In the genomic region with DNA sequence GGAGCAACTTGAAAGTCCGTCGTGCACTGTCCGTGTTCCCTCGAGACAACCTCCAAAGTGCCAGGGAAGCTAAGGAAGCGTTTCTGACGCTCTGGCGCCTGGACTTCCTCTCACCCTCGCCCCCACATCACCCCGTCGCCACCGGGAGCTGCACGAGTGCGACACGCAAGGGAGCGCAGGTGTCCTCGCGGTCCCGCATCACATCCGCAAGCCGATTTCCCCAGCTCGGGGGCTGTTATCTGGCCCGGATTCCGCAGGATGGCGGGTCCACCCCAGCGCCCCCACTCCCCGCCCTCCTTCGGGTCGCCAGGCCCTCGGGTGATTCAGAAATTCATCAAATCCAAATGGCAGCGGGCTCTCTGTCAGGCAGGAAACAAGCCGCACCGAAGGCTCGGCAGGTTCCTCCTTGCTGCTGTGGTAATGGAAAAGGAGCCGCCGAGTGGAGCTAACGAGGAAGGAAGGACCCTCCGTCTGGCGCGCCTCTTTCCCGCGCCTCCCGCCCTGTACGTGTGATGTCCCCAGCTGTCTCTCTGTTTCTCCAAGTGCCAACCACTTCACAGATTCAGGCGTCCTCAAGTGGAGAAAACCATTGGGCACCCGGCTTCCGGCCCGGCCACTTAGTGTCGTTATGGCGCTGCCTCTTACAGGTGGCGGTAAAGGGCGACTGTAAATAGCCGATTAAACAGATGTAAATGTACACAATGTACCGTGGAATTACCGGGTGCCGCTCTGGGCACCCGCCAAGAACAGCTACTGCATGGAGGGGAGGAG, we compare ENCODE assay signal across 8 cellular contexts. TPM values are rescaled to one million over a fixed set of nuclear protein-coding genes. Genes with fewer than 3 reads are reported as not detected.
A peak's percentile ranks its signal among the peaks of the same experiment; 100 is the strongest.
DNase-seq lines count a peak whose midpoint lies in the region; ATAC-seq, FAIRE-seq and TF ChIP-seq lines count a peak whose summit lies in the region.

No MANE protein-coding gene starts in this region.

- H3K4me2 ChIP-seq in astrocyte (ENCODE audit: low read length), result peak overlapping the region; percentile 98

- H3K36me3 ChIP-seq in astrocyte (ENCODE audit: insufficient read depth, low read length) (no peaks in the 10 kb centered on the region), iPS-15b (ENCODE audit: control insufficient read depth, insufficient read depth, low read length) (no peaks in the 10 kb centered on the region)

- peak overlapping the region; percentile 99 for H3K27ac Mint-ChIP-seq in T-helper 17 cell
- peak overlapping the region; percentile 96 for H3K27ac Mint-ChIP-seq in astrocyte (ENCODE audit: unreplicated experiment)

- peak overlapping the region; percentile 96 for H2AFZ ChIP-seq in astrocyte (ENCODE audit: low read depth, low read length)

- TF ChIP-seq CTCF in HFF-Myc (IDR thresholded peaks at IDR 0.05; ENCODE audit: low read depth, low read length, missing control alignments) (no peak), astrocyte (IDR thresholded peaks at IDR 0.05; ENCODE audit: insufficient read depth, low read depth, low read length) (no peak)

- H3K4me1 ChIP-seq in astrocyte (ENCODE audit: insufficient read depth, low read length) (peaks cover 29% of the 10 kb centered on the region), iPS-15b (ENCODE audit: control insufficient read depth, insufficient read depth, low read length) (peaks cover 11% of the 10 kb centered on the region)

- H3K27me3 Mint-ChIP-seq in T-helper 17 cell (no peaks in the 10 kb centered on the region), astrocyte (ENCODE audit: low read depth, unreplicated experiment) (peaks cover 13% of the 10 kb centered on the region)

- H3K9me3 ChIP-seq in T-helper 17 cell (ENCODE audit: control insufficient read depth, low read length, poor library complexity, severe bottlenecking), result no peaks in the 10 kb centered on the region
- H3K9me3 ChIP-seq in astrocyte (ENCODE audit: insufficient read depth, low read depth, low read length), result no peaks in the 10 kb centered on the region
- no peaks in the 10 kb centered on the region for H3K9me3 ChIP-seq in iPS-15b (ENCODE audit: control insufficient read depth, insufficient read depth, low read length)

- FAIRE-seq in astrocyte (lab: Jason Lieb, UNC), result no peak

- peak overlapping the region; percentile 85 for H3K27ac ChIP-seq in astrocyte (ENCODE audit: low read depth, low read length)

- peaks cover 58% of the 10 kb centered on the region for H3K4me1 Mint-ChIP-seq in T-helper 17 cell
- peaks cover 31% of the 10 kb centered on the region for H3K4me1 Mint-ChIP-seq in astrocyte (ENCODE audit: low read depth, unreplicated experiment)

- H3K79me2 ChIP-seq in astrocyte (ENCODE audit: insufficient read depth, low read length), result peaks cover 43% of the 10 kb centered on the region

- peaks cover 17% of the 10 kb centered on the region for H4K20me1 ChIP-seq in astrocyte (ENCODE audit: insufficient read depth, low read length)

- H3K4me3 Mint-ChIP-seq in T-helper 17 cell, result peak overlapping the region; percentile 99
- peak overlapping the region; percentile 94 for H3K4me3 Mint-ChIP-seq in astrocyte (ENCODE audit: unreplicated experiment)

- peak overlapping the region; percentile 75 for H3K4me3 ChIP-seq in HFF-Myc (replicated peaks; ENCODE audit: low read depth, low read length)
- peak overlapping the region; percentile 88 for H3K4me3 ChIP-seq in astrocyte (ENCODE audit: insufficient read depth, low read depth, low read length)
- peak overlapping the region; percentile 89 for H3K4me3 ChIP-seq in iPS-15b (ENCODE audit: low read depth, low read length)
- H3K4me3 ChIP-seq in skeletal muscle cell (ENCODE audit: low read depth, low read length), result peak overlapping the region; percentile 83

- DNase-seq in DMS 273 treated with DMSO at 0.1 percent for 48 hours (lab: John Stamatoyannopoulos, UW) (peak; percentile 27), HFF-Myc (ENCODE audit: extremely low read depth, low read depth) (no peak), NCI-H146 treated with DMSO at 0.1 percent for 48 hours (lab: John Stamatoyannopoulos, UW; ENCODE audit: unreplicated experiment) (peak; percentile 41), T-helper 17 cell (peak; percentile 46 to 55 (median 49)), astrocyte (ENCODE audit: low read depth) (no peak), skeletal muscle cell (ENCODE audit: low read depth) (no peak)

- no peaks in the 10 kb centered on the region for H3K9me3 Mint-ChIP-seq in astrocyte (ENCODE audit: unreplicated experiment)

- peaks cover 5% of the 10 kb centered on the region for H3K36me3 Mint-ChIP-seq in T-helper 17 cell (ENCODE audit: low read depth)
- peaks cover 3% of the 10 kb centered on the region for H3K36me3 Mint-ChIP-seq in astrocyte (ENCODE audit: low read depth, unreplicated experiment)

- H3K27me3 ChIP-seq in astrocyte (ENCODE audit: insufficient read depth, low read length) (peaks cover 23% of the 10 kb centered on the region), iPS-15b (ENCODE audit: control insufficient read depth, insufficient read depth, low read length) (peaks cover 51% of the 10 kb centered on the region)

- H3K9ac ChIP-seq in astrocyte (ENCODE audit: low read length), result peak overlapping the region; percentile 96
- peak overlapping the region; percentile 41 for H3K9ac ChIP-seq in iPS-15b (ENCODE audit: low read depth, low read length)

- ATAC-seq in T-helper 17 cell, result peak; percentile 42
- no peak for ATAC-seq in GM18873 (IDR thresholded peaks at IDR 0.05; ENCODE audit: low FRiP score, unreplicated experiment)

RNA-seq across cellular contexts. Expression of a gene that starts 0.9 kb away (rescaled TPM):
- total RNA-seq in T-helper 17 cell, result 10 to 100 TPM; 29.7 to 37.9 TPM
- 51.4 and 55.0 TPM in 2 replicates for total RNA-seq in astrocyte

Comparison
In these comparisons a context has a peak if more than half of its experiments do, and no peak if none do; other contexts are left out.
1. DNase-seq: peak in DMS 273 treated with DMSO at 0.1 percent for 48 hours (single experiment), NCI-H146 treated with DMSO at 0.1 percent for 48 hours (single experiment) and T-helper 17 cell (3 of 3); none in HFF-Myc (single experiment), astrocyte (single experiment) and skeletal muscle cell (single experiment).
2. Peak in every context shown above with its lines, with median percentiles within 50 percentile points of each other: H3K4me3 ChIP-seq.